Comparison of ENCODE assay signal across 1 cellular context in the genomic region with DNA sequence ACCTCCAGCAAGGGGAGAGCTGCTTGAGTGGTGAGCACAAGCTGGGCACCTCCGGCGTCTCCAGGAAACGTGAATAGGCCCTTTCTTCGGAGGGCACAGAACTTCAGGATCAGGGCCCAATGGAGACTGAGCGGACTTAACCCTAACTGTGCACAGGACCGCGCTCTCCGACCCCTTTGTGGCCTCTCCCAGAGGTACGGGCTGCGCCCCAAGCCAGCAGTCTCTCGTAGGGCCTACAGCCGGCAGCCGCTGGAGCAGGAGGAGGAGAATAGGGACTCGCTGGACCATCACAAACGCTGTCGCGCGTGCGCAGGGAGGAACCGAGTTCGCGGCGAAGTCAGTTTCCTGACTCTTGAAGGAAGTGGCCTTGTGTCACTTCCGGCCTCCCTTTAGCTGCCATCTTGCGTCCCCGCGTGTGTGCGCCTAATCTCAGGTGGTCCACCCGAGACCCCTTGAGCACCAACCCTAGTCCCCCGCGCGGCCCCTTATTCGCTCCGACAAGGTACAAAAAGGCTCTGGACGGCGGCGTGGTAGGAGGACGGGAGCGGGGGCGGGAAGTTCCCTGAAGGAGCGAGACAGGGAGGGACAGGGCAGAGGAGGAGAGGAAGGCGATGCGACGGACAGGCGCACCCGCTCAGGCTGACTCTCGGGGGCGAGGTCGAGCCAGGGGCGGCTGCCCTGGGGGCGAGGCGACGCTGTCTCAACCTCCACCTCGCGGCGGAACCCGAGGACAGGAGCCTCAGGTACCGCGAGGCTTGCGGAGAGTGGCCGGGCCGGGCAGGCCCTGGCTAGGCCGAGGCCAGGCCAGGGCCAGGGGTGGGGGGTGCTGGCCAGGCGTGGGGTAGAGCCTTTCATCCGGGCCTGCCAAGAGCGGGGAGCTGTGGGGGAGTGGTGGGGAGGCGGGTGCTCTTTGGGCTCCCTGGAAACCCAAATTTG.
TF ChIP-seq lines count a peak whose summit lies in the region.

TSS of gene BTF3 (plus strand) at position 386 of the 936 bp plus-strand sequence. CDS start at position 612, 226 bp downstream.

TF ChIP-seq in K562, 482 proteins besides CTCF, POLR2A, EP300 and RAD21 (continued from another document and continues in another):
- TF ChIP-seq SMAD3 (CRISPR knock-in tag; conservative IDR thresholded peaks at IDR 0.05) (no peak), ADNP (tag; IDR thresholded peaks at IDR 0.05) (no peak), NRF1 (conservative IDR thresholded peaks at IDR 0.05 in 1 of 2, IDR thresholded peaks at IDR 0.05 in 1 of 2) (peak; percentile 97 to 98), SPI1 (IDR thresholded peaks at IDR 0.05; ENCODE audit: borderline replicate concordance, low read depth, low read length) (peak; percentile 79), ZNF184 (CRISPR knock-in tag; IDR thresholded peaks at IDR 0.05) (no peak), FOXJ2 (tag; IDR thresholded peaks at IDR 0.05) (no peak), SRSF7 (optimal IDR thresholded peaks at IDR 0.05; ENCODE audit: low read depth, low read length) (no peak), TAF9B (IDR thresholded peaks at IDR 0.05; ENCODE audit: partially characterized antibody) (peak; percentile 91), ARNT (IDR thresholded peaks at IDR 0.05) (no peak), RAD51 (IDR thresholded peaks at IDR 0.05; ENCODE audit: borderline replicate concordance, low read depth) (peak; percentile 10; the same call in 1 of the 2 replicates), PCBP2 (IDR thresholded peaks at IDR 0.05; ENCODE audit: low read depth, low read length, poor library complexity, severe bottlenecking) (no peak), HLTF (IDR thresholded peaks at IDR 0.05) (0 out of 2 replicates have a peak, but pooled peaks have one; percentile 14), PYGO2 (tag; IDR thresholded peaks at IDR 0.05) (no peak), RUNX1 (IDR thresholded peaks at IDR 0.05; ENCODE audit: low read depth) (no peak; the same call in 1 of the 2 replicates), DLX4 (CRISPR knock-in tag; IDR thresholded peaks at IDR 0.05) (no peak), BCOR (IDR thresholded peaks at IDR 0.05) (no peak), ELK3 (CRISPR knock-in tag; IDR thresholded peaks at IDR 0.05) (no peak), E2F1 (CRISPR knock-in tag; IDR thresholded peaks at IDR 0.05) (no peak; the same call in 1 of the 2 replicates), RBM14 (IDR thresholded peaks at IDR 0.05; ENCODE audit: borderline replicate concordance, insufficient read depth, low read depth, low read length) (peak; percentile 94; the same call in 1 of the 2 replicates), GATA2 (CRISPR knock-in tag; IDR thresholded peaks at IDR 0.05) (no peak; the same call in 1 of the 2 replicates), KAT7 (CRISPR knock-in tag; IDR thresholded peaks at IDR 0.05; ENCODE audit: borderline replicate concordance) (peak; percentile 23; the same call in 1 of the 2 replicates), MEIS2 (IDR thresholded peaks at IDR 0.05; ENCODE audit: partially characterized antibody) (peak; percentile 82), SIN3A (IDR thresholded peaks at IDR 0.05; ENCODE audit: borderline replicate concordance in 2 of 2, control insufficient read depth in 1 of 2, low read depth in 2 of 2, low read length in 2 of 2) (peak in 1 of 2 experiments; percentile 31; a peak in 1 of 4 replicates), SRSF3 (IDR thresholded peaks at IDR 0.05; ENCODE audit: insufficient read depth, low read length) (peak; percentile 93; the same call in 1 of the 2 replicates), HOXB6 (CRISPR knock-in tag; IDR thresholded peaks at IDR 0.05; ENCODE audit: borderline replicate concordance) (no peak), ZBTB7A (IDR thresholded peaks at IDR 0.05; ENCODE audit: borderline replicate concordance, control insufficient read depth, low read depth, low read length) (peak; percentile 93), ZFP1 (CRISPR knock-in tag; IDR thresholded peaks at IDR 0.05) (no peak), ZNF696 (CRISPR knock-in tag; conservative IDR thresholded peaks at IDR 0.05) (no peak), JUN (IDR thresholded peaks at IDR 0.05; ENCODE audit: borderline replicate concordance, low read depth, low read length) (no peak), JUN (CRISPR knock-in tag; IDR thresholded peaks at IDR 0.05; ENCODE audit: borderline replicate concordance) (peak; percentile 88; the same call in 1 of the 2 replicates), HNRNPLL (IDR thresholded peaks at IDR 0.05; ENCODE audit: low read depth, low read length, poor library complexity, severe bottlenecking) (no peak), TRIM24 (IDR thresholded peaks at IDR 0.05) (peak in 1 of 2 experiments; percentile 41; a peak in 1 of 4 replicates), SREBF1 (IDR thresholded peaks at IDR 0.05; ENCODE audit: borderline replicate concordance, low read depth, low read length) (0 out of 2 replicates have a peak, but pooled peaks have one; percentile 5), SMC3 (conservative IDR thresholded peaks at IDR 0.05; ENCODE audit: insufficient read depth, low read depth, low read length) (no peak), ZNF436 (CRISPR knock-in tag; IDR thresholded peaks at IDR 0.05) (no peak), FOXP1 (CRISPR knock-in tag; IDR thresholded peaks at IDR 0.05) (peak; percentile 91), RBFOX2 (IDR thresholded peaks at IDR 0.05; ENCODE audit: low read depth, low read length) (peak; percentile 99), NR2C1 (IDR thresholded peaks at IDR 0.05) (no peak), NR2C1 (tag; IDR thresholded peaks at IDR 0.05) (0 out of 2 replicates have a peak, but pooled peaks have one; percentile 11), JUND (IDR thresholded peaks at IDR 0.05; ENCODE audit: borderline replicate concordance, low read depth, low read length) (0 out of 2 replicates have a peak, but pooled peaks have one; percentile 18), JUND (tag; IDR thresholded peaks at IDR 0.05; ENCODE audit: borderline replicate concordance, low read depth, low read length) (no peak; the same call in 2 of the 3 replicates), ZNF316 (IDR thresholded peaks at IDR 0.05) (peak; percentile 53), ZNF764 (CRISPR knock-in tag; IDR thresholded peaks at IDR 0.05; ENCODE audit: low read depth) (no peak), MCM7 (IDR thresholded peaks at IDR 0.05) (no peak), CBX5 (IDR thresholded peaks at IDR 0.05; ENCODE audit: borderline replicate concordance, low read depth) (no peak), ZNF311 (CRISPR knock-in tag; IDR thresholded peaks at IDR 0.05) (no peak), MAFG (tag; conservative IDR thresholded peaks at IDR 0.05) (no peak), ZFX (CRISPR knock-in tag; IDR thresholded peaks at IDR 0.05) (peak; percentile 97), CBFA2T3 (IDR thresholded peaks at IDR 0.05) (no peak), GMEB1 (CRISPR knock-in tag; IDR thresholded peaks at IDR 0.05) (peak; percentile 23; the same call in 1 of the 2 replicates), BRD4 (IDR thresholded peaks at IDR 0.05) (peak; percentile 99), FIP1L1 (IDR thresholded peaks at IDR 0.05; ENCODE audit: low read depth, low read length, poor library complexity, severe bottlenecking) (peak; percentile 77)
- TF ChIP-seq, protein P1, sequence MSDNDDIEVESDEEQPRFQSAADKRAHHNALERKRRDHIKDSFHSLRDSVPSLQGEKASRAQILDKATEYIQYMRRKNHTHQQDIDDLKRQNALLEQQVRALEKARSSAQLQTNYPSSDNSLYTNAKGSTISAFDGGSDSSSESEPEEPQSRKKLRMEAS (CRISPR knock-in tag; IDR thresholded peaks at IDR 0.05) = peak; percentile 83
- TF ChIP-seq, protein P2, sequence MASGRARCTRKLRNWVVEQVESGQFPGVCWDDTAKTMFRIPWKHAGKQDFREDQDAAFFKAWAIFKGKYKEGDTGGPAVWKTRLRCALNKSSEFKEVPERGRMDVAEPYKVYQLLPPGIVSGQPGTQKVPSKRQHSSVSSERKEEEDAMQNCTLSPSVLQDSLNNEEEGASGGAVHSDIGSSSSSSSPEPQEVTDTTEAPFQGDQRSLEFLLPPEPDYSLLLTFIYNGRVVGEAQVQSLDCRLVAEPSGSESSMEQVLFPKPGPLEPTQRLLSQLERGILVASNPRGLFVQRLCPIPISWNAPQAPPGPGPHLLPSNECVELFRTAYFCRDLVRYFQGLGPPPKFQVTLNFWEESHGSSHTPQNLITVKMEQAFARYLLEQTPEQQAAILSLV (tag; IDR thresholded peaks at IDR 0.05) = no peak
- TF ChIP-seq, protein P3, sequence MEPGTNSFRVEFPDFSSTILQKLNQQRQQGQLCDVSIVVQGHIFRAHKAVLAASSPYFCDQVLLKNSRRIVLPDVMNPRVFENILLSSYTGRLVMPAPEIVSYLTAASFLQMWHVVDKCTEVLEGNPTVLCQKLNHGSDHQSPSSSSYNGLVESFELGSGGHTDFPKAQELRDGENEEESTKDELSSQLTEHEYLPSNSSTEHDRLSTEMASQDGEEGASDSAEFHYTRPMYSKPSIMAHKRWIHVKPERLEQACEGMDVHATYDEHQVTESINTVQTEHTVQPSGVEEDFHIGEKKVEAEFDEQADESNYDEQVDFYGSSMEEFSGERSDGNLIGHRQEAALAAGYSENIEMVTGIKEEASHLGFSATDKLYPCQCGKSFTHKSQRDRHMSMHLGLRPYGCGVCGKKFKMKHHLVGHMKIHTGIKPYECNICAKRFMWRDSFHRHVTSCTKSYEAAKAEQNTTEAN (CRISPR knock-in tag; IDR thresholded peaks at IDR 0.05) = no peak
- TF ChIP-seq, protein P4, sequence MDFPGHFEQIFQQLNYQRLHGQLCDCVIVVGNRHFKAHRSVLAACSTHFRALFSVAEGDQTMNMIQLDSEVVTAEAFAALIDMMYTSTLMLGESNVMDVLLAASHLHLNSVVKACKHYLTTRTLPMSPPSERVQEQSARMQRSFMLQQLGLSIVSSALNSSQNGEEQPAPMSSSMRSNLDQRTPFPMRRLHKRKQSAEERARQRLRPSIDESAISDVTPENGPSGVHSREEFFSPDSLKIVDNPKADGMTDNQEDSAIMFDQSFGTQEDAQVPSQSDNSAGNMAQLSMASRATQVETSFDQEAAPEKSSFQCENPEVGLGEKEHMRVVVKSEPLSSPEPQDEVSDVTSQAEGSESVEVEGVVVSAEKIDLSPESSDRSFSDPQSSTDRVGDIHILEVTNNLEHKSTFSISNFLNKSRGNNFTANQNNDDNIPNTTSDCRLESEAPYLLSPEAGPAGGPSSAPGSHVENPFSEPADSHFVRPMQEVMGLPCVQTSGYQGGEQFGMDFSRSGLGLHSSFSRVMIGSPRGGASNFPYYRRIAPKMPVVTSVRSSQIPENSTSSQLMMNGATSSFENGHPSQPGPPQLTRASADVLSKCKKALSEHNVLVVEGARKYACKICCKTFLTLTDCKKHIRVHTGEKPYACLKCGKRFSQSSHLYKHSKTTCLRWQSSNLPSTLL (IDR thresholded peaks at IDR 0.05) = no peak
- TF ChIP-seq, protein P5, sequence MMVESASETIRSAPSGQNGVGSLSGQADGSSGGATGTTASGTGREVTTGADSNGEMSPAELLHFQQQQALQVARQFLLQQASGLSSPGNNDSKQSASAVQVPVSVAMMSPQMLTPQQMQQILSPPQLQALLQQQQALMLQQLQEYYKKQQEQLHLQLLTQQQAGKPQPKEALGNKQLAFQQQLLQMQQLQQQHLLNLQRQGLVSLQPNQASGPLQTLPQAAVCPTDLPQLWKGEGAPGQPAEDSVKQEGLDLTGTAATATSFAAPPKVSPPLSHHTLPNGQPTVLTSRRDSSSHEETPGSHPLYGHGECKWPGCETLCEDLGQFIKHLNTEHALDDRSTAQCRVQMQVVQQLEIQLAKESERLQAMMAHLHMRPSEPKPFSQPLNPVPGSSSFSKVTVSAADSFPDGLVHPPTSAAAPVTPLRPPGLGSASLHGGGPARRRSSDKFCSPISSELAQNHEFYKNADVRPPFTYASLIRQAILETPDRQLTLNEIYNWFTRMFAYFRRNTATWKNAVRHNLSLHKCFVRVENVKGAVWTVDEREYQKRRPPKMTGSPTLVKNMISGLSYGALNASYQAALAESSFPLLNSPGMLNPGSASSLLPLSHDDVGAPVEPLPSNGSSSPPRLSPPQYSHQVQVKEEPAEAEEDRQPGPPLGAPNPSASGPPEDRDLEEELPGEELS (CRISPR knock-in tag; IDR thresholded peaks at IDR 0.05; ENCODE audit: borderline replicate concordance) = no peak
